8 cellular contexts compared by ENCODE assay signal in genomic region chr12:42589465-42590323, GRCh38. TPM values are rescaled to one million over a fixed set of nuclear protein-coding genes. Genes with fewer than 3 reads are reported as not detected.
DNase-seq lines count a peak whose midpoint lies in the region; ATAC-seq and TF ChIP-seq lines count a peak whose summit lies in the region.

PRICKLE1 (minus strand) TSS chr12:42589746; CDS start chr12:42472516, 117,230 bp downstream.

- H3K27ac Mint-ChIP-seq in T-helper 17 cell = no peak within 1 kb of the TSS
- H3K27ac Mint-ChIP-seq in endodermal cell = no peak within 1 kb of the TSS

- peak within 1 kb of the TSS; percentile 83 for H3K4me3 Mint-ChIP-seq in T-helper 17 cell
- H3K4me3 Mint-ChIP-seq in endodermal cell = peak within 1 kb of the TSS; percentile 75

- peak within 1 kb of the TSS; percentile 23 for H4K5ac ChIP-seq in mesendoderm (ENCODE audit: low read length)

- H3K4me1 ChIP-seq in endodermal cell (ENCODE audit: control insufficient read depth, insufficient read depth, low read length) (no peaks in the 10 kb centered on the region), mesendoderm (ENCODE audit: control insufficient read depth, low read depth, low read length) (no peaks in the 10 kb centered on the region), subcutaneous abdominal adipose tissue (ENCODE audit: control insufficient read depth in 5 of 5, insufficient read depth in 5 of 5, low read length in 5 of 5) (peaks cover 1 to 45% (median 34%) of the 10 kb centered on the region in 5 donors)

- no peaks in the 10 kb centered on the region for H3K9me3 Mint-ChIP-seq in endodermal cell

- peak within 1 kb of the TSS; percentile 47 for H2BK5ac ChIP-seq in mesendoderm (ENCODE audit: low read length)

- H3K4ac ChIP-seq in mesendoderm (ENCODE audit: low read depth, low read length) = peak within 1 kb of the TSS; percentile 92

- peak; percentile 66 for ATAC-seq in GM21367 (IDR thresholded peaks at IDR 0.05; ENCODE audit: unreplicated experiment)
- ATAC-seq in HG03571 (IDR thresholded peaks at IDR 0.05; ENCODE audit: unreplicated experiment) = peak; percentile 62
- peak; percentile 72 for ATAC-seq in T-helper 17 cell

- DNase-seq in EH (ENCODE audit: low read depth) (peak; percentile 58), T-helper 17 cell (peak in 1 of 3 donors; percentile 4), endodermal cell (peak; percentile 80), mesendoderm (peak; percentile 68), amniotic stem cell (lab: John Stamatoyannopoulos, UW) (no peak)

- H3K79me1 ChIP-seq in mesendoderm (ENCODE audit: low read length) = peaks cover 6% of the 10 kb centered on the region

- H3K9me3 ChIP-seq in T-helper 17 cell (ENCODE audit: control insufficient read depth, low read length, poor library complexity, severe bottlenecking) (no peaks in the 10 kb centered on the region), endodermal cell (ENCODE audit: control insufficient read depth, low read length) (no peaks in the 10 kb centered on the region), subcutaneous abdominal adipose tissue (ENCODE audit: control insufficient read depth in 5 of 5, low read length in 5 of 5) (no peaks in the 10 kb centered on the region)

- H3K27ac ChIP-seq in endodermal cell (ENCODE audit: low read depth, low read length) = peak within 1 kb of the TSS; percentile 13
- no peak within 1 kb of the TSS for H3K27ac ChIP-seq in mesendoderm (ENCODE audit: low read depth, low read length)
- H3K27ac ChIP-seq in subcutaneous abdominal adipose tissue (ENCODE audit: low read depth, low read length) = peak within 1 kb of the TSS; percentile 46

- H3K56ac ChIP-seq in mesendoderm (ENCODE audit: low read length) = peak within 1 kb of the TSS; percentile 91

- H3K27me3 Mint-ChIP-seq in T-helper 17 cell (peaks cover 62% of the 10 kb centered on the region), endodermal cell (ENCODE audit: insufficient read depth) (peaks cover 64% of the 10 kb centered on the region)

- 0 to 2% methylated on average over 12 to 102 of the region's 107 CpGs for WGBS in endodermal cell (ENCODE audit: insufficient coverage in 1 of 2, insufficient read length in 1 of 2), 2 experiments
- WGBS in mesendoderm (ENCODE audit: extremely low coverage, insufficient coverage, low lambda C conversion rate) = no CpG with 5 or more reads among the region's 107 CpGs

- no peak within 1 kb of the TSS for H2AK5ac ChIP-seq in mesendoderm (ENCODE audit: low read length)

- H3K18ac ChIP-seq in mesendoderm (ENCODE audit: low read length) = peak within 1 kb of the TSS; percentile 92

- peak within 1 kb of the TSS; percentile 87 for H3K4me2 ChIP-seq in mesendoderm (ENCODE audit: low read length)

- H3K36me3 Mint-ChIP-seq in T-helper 17 cell (ENCODE audit: low read depth) = peaks cover 5% of the 10 kb centered on the region
- H3K36me3 Mint-ChIP-seq in endodermal cell (ENCODE audit: low read depth) = no peaks in the 10 kb centered on the region

- H3K27me3 ChIP-seq in endodermal cell (ENCODE audit: control insufficient read depth, insufficient read depth, low read length, poor library complexity, severe bottlenecking) = peaks cover 23% of the 10 kb centered on the region
- peaks cover 3% of the 10 kb centered on the region for H3K27me3 ChIP-seq in mesendoderm (ENCODE audit: insufficient read depth, low read length, poor library complexity)
- peaks cover 0 to 2% (median 0%) of the 10 kb centered on the region in 5 donors for H3K27me3 ChIP-seq in subcutaneous abdominal adipose tissue (ENCODE audit: control insufficient read depth in 5 of 5, insufficient read depth in 4 of 5, low read length in 5 of 5)

- H3K23ac ChIP-seq in mesendoderm (ENCODE audit: low read length) = peak within 1 kb of the TSS; percentile 76

- H3K4me1 Mint-ChIP-seq in T-helper 17 cell = peaks cover 13% of the 10 kb centered on the region
- H3K4me1 Mint-ChIP-seq in endodermal cell = peaks cover 22% of the 10 kb centered on the region

- peaks cover 7% of the 10 kb centered on the region for H3K36me3 ChIP-seq in endodermal cell (ENCODE audit: control insufficient read depth, insufficient read depth, low read length)
- no peaks in the 10 kb centered on the region for H3K36me3 ChIP-seq in mesendoderm (ENCODE audit: control insufficient read depth, insufficient read depth, low read length)
- H3K36me3 ChIP-seq in subcutaneous abdominal adipose tissue (ENCODE audit: control insufficient read depth in 5 of 5, insufficient read depth in 5 of 5, low read length in 5 of 5) = no peaks in the 10 kb centered on the region

- H3K4me3 ChIP-seq in endodermal cell (ENCODE audit: low read length) (peak within 1 kb of the TSS; percentile 93), mesendoderm (ENCODE audit: low read length) (peak within 1 kb of the TSS; percentile 54), subcutaneous abdominal adipose tissue (ENCODE audit: low read depth in 1 of 5, low read length in 5 of 5) (peak within 1 kb of the TSS; percentile 79 to 88 (median 87))

- TF ChIP-seq CTCF in endodermal cell (conservative IDR thresholded peaks at IDR 0.05) = no peak

- H2BK120ac ChIP-seq in mesendoderm (ENCODE audit: low read depth, low read length) = peak within 1 kb of the TSS; percentile 74

- H2BK15ac ChIP-seq in mesendoderm (replicated peaks; ENCODE audit: low read depth) = no peak within 1 kb of the TSS

- H4K8ac ChIP-seq in mesendoderm (ENCODE audit: low read depth, low read length) = no peak within 1 kb of the TSS

- H3K9ac ChIP-seq in endodermal cell (ENCODE audit: extremely low read depth, low read length, poor library complexity, severe bottlenecking) = peak within 1 kb of the TSS; percentile 46
- H3K9ac ChIP-seq in mesendoderm (ENCODE audit: low read length) = peak within 1 kb of the TSS; percentile 82
- H3K9ac ChIP-seq in subcutaneous abdominal adipose tissue (ENCODE audit: low read length in 5 of 5) = peak within 1 kb of the TSS; percentile 49 to 81 (median 70)

- peaks cover 5% of the 10 kb centered on the region for H3K79me2 ChIP-seq in mesendoderm (ENCODE audit: control insufficient read depth, insufficient read depth, low read length)

RNA-seq across cellular contexts. Expression of gene PRICKLE1, which starts in this region (rescaled TPM):
- total RNA-seq in T-helper 17 cell (under 1 TPM; 0.27 to 0.86 TPM), endodermal cell (10 to 100 TPM in 1 of 2 donors, 1 to 10 TPM in 1; 8.3 to 20.6 TPM)
- 7.8 TPM for polyA plus RNA-seq in endodermal cell (2013, experiment 1 of 2)
- 7.0 TPM for polyA plus RNA-seq in endodermal cell (2013, experiment 2 of 2)
- polyA plus RNA-seq in mesendoderm (2013, experiment 1 of 2) = 3.9 TPM
- 3.8 TPM for polyA plus RNA-seq in mesendoderm (2013, experiment 2 of 2)

Comparison
In these comparisons a context has a peak if more than half of its experiments do, and no peak if none do; other contexts are left out.
1. RNA of gene PRICKLE1 (total RNA-seq): 8.3 to 20.6 TPM in endodermal cell; 0.27 to 0.86 TPM in T-helper 17 cell; every median in the first group is over 4 times any median in the second.
2. Peak in ATAC-seq in T-helper 17 cell; RNA of the gene not detected or under 1 TPM.
3. Peak in every context shown above with its lines, with median percentiles within 50 percentile points of each other: ATAC-seq, H3K4me3 ChIP-seq and H3K9ac ChIP-seq.